In the genomic region with DNA sequence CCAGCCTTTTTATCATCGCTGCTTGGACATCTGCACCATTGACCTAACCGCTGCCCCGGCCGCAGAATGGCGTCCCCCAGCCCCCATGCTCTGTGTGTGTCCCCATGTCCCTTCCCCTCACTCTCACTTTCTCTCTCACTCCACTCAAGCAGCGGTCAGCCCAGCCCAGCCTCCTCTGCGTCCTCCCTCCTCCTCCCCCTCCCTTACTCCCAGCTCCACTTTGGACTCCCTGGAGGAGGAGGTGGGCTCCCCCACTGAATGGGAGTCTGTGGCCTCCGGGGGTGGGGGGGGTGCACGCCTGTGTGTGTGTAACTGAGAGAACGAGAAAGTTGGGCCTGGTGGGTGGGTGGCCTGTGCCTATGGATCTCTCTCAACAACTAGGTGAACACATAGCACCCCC, we compare ENCODE assay signal across 14 cellular contexts. TPM values are rescaled to one million over a fixed set of nuclear protein-coding genes. Genes with fewer than 3 reads are reported as not detected.
A peak's percentile ranks its signal among the peaks of the same experiment; 100 is the strongest.
DNase-seq lines count a peak whose midpoint lies in the region; ATAC-seq and TF ChIP-seq lines count a peak whose summit lies in the region.
"Had no signal": no experiment of that assay in that cellular context is flagged by ENCODE, and none has a peak within 500 bp of the region (broad histone marks: within the 10 kb centered on the region; RNA-seq: fewer than 3 reads in every experiment).

No MANE protein-coding gene starts in this region.

- no peaks in the 10 kb centered on the region for H3K27me3 Mint-ChIP-seq in activated naive CD4-positive, alpha-beta T cell treated with anti-CD3 and anti-CD28 coated beads, Interleukin-2, amount 50 U/mL, for 24 hours
- no peaks in the 10 kb centered on the region for H3K27me3 Mint-ChIP-seq in activated CD4-positive, alpha-beta memory T cell treated with anti-CD3 and anti-CD28 coated beads, Interleukin-2, amount 10 ng/mL, durations not matched to agents 7 days and 5 days

- peaks cover 29% of the 10 kb centered on the region for H3K36me3 ChIP-seq in lower lobe of right lung
- peaks cover 0 to 9% (median 4%) of the 10 kb centered on the region in 4 donors for H3K36me3 ChIP-seq in transverse colon

- H3K27ac ChIP-seq in lower lobe of right lung (no peak overlapping the region), transverse colon (no peak overlapping the region)

- peaks cover 8% of the 10 kb centered on the region for H3K36me3 Mint-ChIP-seq in activated naive CD4-positive, alpha-beta T cell treated with anti-CD3 and anti-CD28 coated beads, Interleukin-2, amount 50 U/mL, for 24 hours
- H3K36me3 Mint-ChIP-seq in activated CD4-positive, alpha-beta memory T cell treated with anti-CD3 and anti-CD28 coated beads, Interleukin-2, amount 10 ng/mL, durations not matched to agents 7 days and 5 days (ENCODE audit: low read depth): peaks cover 23% of the 10 kb centered on the region

- H3K9me3 ChIP-seq in lower lobe of right lung (no peaks in the 10 kb centered on the region), transverse colon (no peaks in the 10 kb centered on the region)

- H3K4me3 Mint-ChIP-seq in activated naive CD4-positive, alpha-beta T cell treated with anti-CD3 and anti-CD28 coated beads, Interleukin-2, amount 50 U/mL, for 24 hours: peak overlapping the region; percentile 72
- H3K4me3 Mint-ChIP-seq in activated CD4-positive, alpha-beta memory T cell treated with anti-CD3 and anti-CD28 coated beads, Interleukin-2, amount 10 ng/mL, durations not matched to agents 7 days and 5 days: peak overlapping the region; percentile 56

- H3K4me3 ChIP-seq in lower lobe of right lung (no peak overlapping the region), transverse colon (no peak overlapping the region)

- CTCF ChIA-PET in activated CD4-positive, alpha-beta memory T cell treated with anti-CD3 and anti-CD28 coated beads, Interleukin-2, amount 10 ng/mL, durations not matched to agents 7 days and 5 days (lab: Charles Lee): no interaction called here

- H3K27ac Mint-ChIP-seq in activated naive CD4-positive, alpha-beta T cell treated with anti-CD3 and anti-CD28 coated beads, Interleukin-2, amount 50 U/mL, for 24 hours: no peak overlapping the region
- no peak overlapping the region for H3K27ac Mint-ChIP-seq in activated CD4-positive, alpha-beta memory T cell treated with anti-CD3 and anti-CD28 coated beads, Interleukin-2, amount 10 ng/mL, durations not matched to agents 7 days and 5 days

- peaks cover 26% of the 10 kb centered on the region for H3K4me1 Mint-ChIP-seq in activated naive CD4-positive, alpha-beta T cell treated with anti-CD3 and anti-CD28 coated beads, Interleukin-2, amount 50 U/mL, for 24 hours
- H3K4me1 Mint-ChIP-seq in activated CD4-positive, alpha-beta memory T cell treated with anti-CD3 and anti-CD28 coated beads, Interleukin-2, amount 10 ng/mL, durations not matched to agents 7 days and 5 days: peaks cover 30% of the 10 kb centered on the region

- H3K27me3 ChIP-seq in lower lobe of right lung (ENCODE audit: low read depth) (no peaks in the 10 kb centered on the region), transverse colon (no peaks in the 10 kb centered on the region)

- ATAC-seq in lower lobe of right lung: no peak
- ATAC-seq in HG03280 (IDR thresholded peaks at IDR 0.05; ENCODE audit: unreplicated experiment): no peak
- no peak for ATAC-seq in HG03159 (IDR thresholded peaks at IDR 0.05; ENCODE audit: unreplicated experiment)

- whole genome bisulfite sequencing in transverse colon (ENCODE audit: low coverage in 1 of 2), 2 donors: 88% methylated on average over 10 of the region's 10 CpGs; no CpG with 5 or more reads in 1 of the 2 donors

- no peak for TF ChIP-seq POLR2A in transverse colon (IDR thresholded peaks at IDR 0.05)

- H3K4me1 ChIP-seq in lower lobe of right lung: peaks cover 44% of the 10 kb centered on the region
- peaks cover 18 to 32% (median 26%) of the 10 kb centered on the region in 4 donors for H3K4me1 ChIP-seq in transverse colon

- intact Hi-C loops in lower lobe of right lung (cut with DNase I): no loop called here
- intact Hi-C loops in transverse colon (cut with DNase I; ENCODE audit: low total_unique reads): loop anchor here (5.0 kb wide), 1 partner anchor 1549 kb away; no protein-coding TSS in a partner anchor

- H3K9me3 Mint-ChIP-seq in activated naive CD4-positive, alpha-beta T cell treated with anti-CD3 and anti-CD28 coated beads, Interleukin-2, amount 50 U/mL, for 24 hours: no peaks in the 10 kb centered on the region
- H3K9me3 Mint-ChIP-seq in activated CD4-positive, alpha-beta memory T cell treated with anti-CD3 and anti-CD28 coated beads, Interleukin-2, amount 10 ng/mL, durations not matched to agents 7 days and 5 days: no peaks in the 10 kb centered on the region

- no peak for DNase-seq in activated naive CD4-positive, alpha-beta T cell treated with anti-CD3 and anti-CD28 coated beads, Interleukin-2, amount 50 U/mL, for 16 hours
- DNase-seq in activated CD4-positive, alpha-beta memory T cell treated with anti-CD3 and anti-CD28 coated beads, Interleukin-2, amount 10 ng/mL, durations not matched to agents 7 days and 5 days: no peak
- DNase-seq in lower lobe of right lung (peak; percentile 47), transverse colon (peak; percentile 6), AG08395 (ENCODE audit: low spot score) (no peak)
- DNase-seq: EL, HCEC 1CT, NCI-H1417 treated with DMSO at 0.1 percent for 48 hours, NCI-H526 treated with DMSO at 0.1 percent for 48 hours, RPMI8226 had no signal

- TF ChIP-seq CTCF in lower lobe of right lung (IDR thresholded peaks at IDR 0.05) (no peak), transverse colon (IDR thresholded peaks at IDR 0.05) (no peak)

- POLR2A ChIA-PET in activated CD4-positive, alpha-beta memory T cell treated with anti-CD3 and anti-CD28 coated beads, Interleukin-2, amount 10 ng/mL, durations not matched to agents 7 days and 5 days (lab: Charles Lee): no interaction called here

- in situ Hi-C loops in transverse colon (cut with MboI; ENCODE audit: low pct_ligation_motif_present in 1 of 4, low pct_unique_long_range_greater_than_20kb in 1 of 4, low sequenced_read_pairs in 3 of 4): no loop called here

- no peak for TF ChIP-seq EP300 in transverse colon (IDR thresholded peaks at IDR 0.05; ENCODE audit: low read depth)

RNA-seq across cellular contexts. Expression of gene MAP2K7, which starts 2.2 kb away (rescaled TPM):
- total RNA-seq in activated CD4-positive, alpha-beta memory T cell treated with anti-CD3 and anti-CD28 coated beads, Interleukin-2, amount 10 ng/mL, durations not matched to agents 7 days and 5 days: 10 to 100 TPM; 42.6 to 42.9 TPM
- 38.6 TPM for total RNA-seq in lower lobe of right lung
- total RNA-seq in transverse colon: 100 to 1,000 TPM in 1 of 4 donors, 10 to 100 TPM in 3; 11.9 to 125 (median 20.9) TPM

RNA-seq across cellular contexts. Expression of gene TGFBR3L, which starts 8.8 kb away (rescaled TPM):
- total RNA-seq in activated CD4-positive, alpha-beta memory T cell treated with anti-CD3 and anti-CD28 coated beads, Interleukin-2, amount 10 ng/mL, durations not matched to agents 7 days and 5 days: 1 to 10 TPM; 4.2 to 4.6 TPM
- total RNA-seq in lower lobe of right lung: 2.1 TPM
- total RNA-seq in transverse colon: 1 to 10 TPM in 1 of 4 donors, not detected in 3; 1.4 TPM

RNA-seq across cellular contexts. Expression of gene SNAPC2, which starts 14.3 kb away (rescaled TPM):
- total RNA-seq in activated CD4-positive, alpha-beta memory T cell treated with anti-CD3 and anti-CD28 coated beads, Interleukin-2, amount 10 ng/mL, durations not matched to agents 7 days and 5 days: 10 to 100 TPM; 20.4 to 24.1 TPM
- total RNA-seq in lower lobe of right lung (17.6 TPM), transverse colon (10 to 100 TPM; 11.4 to 35.9 (median 13.0) TPM)

RNA-seq across cellular contexts. Expression of gene LRRC8E, which starts 17.5 kb away (rescaled TPM):
- total RNA-seq in activated CD4-positive, alpha-beta memory T cell treated with anti-CD3 and anti-CD28 coated beads, Interleukin-2, amount 10 ng/mL, durations not matched to agents 7 days and 5 days: not detected
- total RNA-seq in lower lobe of right lung: 6.6 TPM
- 1 to 10 TPM in 1 of 4 donors, under 1 TPM in 1, not detected in 2; 0.79 to 1.5 TPM for total RNA-seq in transverse colon
- total RNA-seq: posterior vena cava had no signal

RNA-seq across cellular contexts. Expression of gene CTXN1, which starts 20.1 kb away (rescaled TPM):
- not detected for total RNA-seq in activated CD4-positive, alpha-beta memory T cell treated with anti-CD3 and anti-CD28 coated beads, Interleukin-2, amount 10 ng/mL, durations not matched to agents 7 days and 5 days
- total RNA-seq in lower lobe of right lung (5.8 TPM), transverse colon (10 to 100 TPM in 1 of 4 donors, 1 to 10 TPM in 3; 2.9 to 29.7 (median 4.8) TPM)

Comparison
In these comparisons a context has a peak if more than half of its experiments do, and no peak if none do; other contexts are left out.
1. DNase-seq: peak in lower lobe of right lung (single experiment) and transverse colon (single experiment); none in activated naive CD4-positive, alpha-beta T cell treated with anti-CD3 and anti-CD28 coated beads, Interleukin-2, amount 50 U/mL, for 16 hours (single experiment), activated CD4-positive, alpha-beta memory T cell treated with anti-CD3 and anti-CD28 coated beads, Interleukin-2, amount 10 ng/mL, durations not matched to agents 7 days and 5 days (single experiment) and AG08395 (single experiment).